1 cellular context compared by ENCODE assay signal in genomic region chr19:12956446-12957388, GRCh38.
TF ChIP-seq lines count a peak whose summit lies in the region.

GADD45GIP1 (minus strand) TSS chr19:12957223; CDS start chr19:12957212, 11 bp downstream.

TF ChIP-seq in K562, 482 proteins besides CTCF, POLR2A, EP300 and RAD21 (continued from another document and continues in another):
- TF ChIP-seq ZNF407 (IDR thresholded peaks at IDR 0.05; ENCODE audit: low read depth) (no peak), ELF4 (CRISPR knock-in tag; IDR thresholded peaks at IDR 0.05) (no peak), PCBP2 (IDR thresholded peaks at IDR 0.05; ENCODE audit: low read depth, low read length, poor library complexity, severe bottlenecking) (no peak), CC2D1A (IDR thresholded peaks at IDR 0.05) (no peak), HDAC2 (IDR thresholded peaks at IDR 0.05) (no peak), ZNF146 (CRISPR knock-in tag; IDR thresholded peaks at IDR 0.05; ENCODE audit: unreplicated experiment) (no peak), RBBP5 (IDR thresholded peaks at IDR 0.05; ENCODE audit: borderline replicate concordance, insufficient read depth, low read length, poor library complexity, severe bottlenecking) (peak; percentile 97), ZC3H8 (IDR thresholded peaks at IDR 0.05) (no peak), ZNF197 (CRISPR knock-in tag; IDR thresholded peaks at IDR 0.05; ENCODE audit: low read depth) (no peak), NFXL1 (CRISPR knock-in tag; IDR thresholded peaks at IDR 0.05) (no peak), HDAC8 (tag; IDR thresholded peaks at IDR 0.05) (no peak), SOX6 (IDR thresholded peaks at IDR 0.05) (no peak), DNMT1 (IDR thresholded peaks at IDR 0.05) (no peak), ID3 (CRISPR knock-in tag; IDR thresholded peaks at IDR 0.05) (no peak), ID3 (tag; IDR thresholded peaks at IDR 0.05) (peak; percentile 70), THRA (IDR thresholded peaks at IDR 0.05) (no peak), HBP1 (CRISPR knock-in tag; IDR thresholded peaks at IDR 0.05) (no peak), HMGN3 (IDR thresholded peaks at IDR 0.05; ENCODE audit: borderline replicate concordance, extremely low read depth, insufficient read length, low read depth, low read length) (peak; percentile 80), CBX3 (IDR thresholded peaks at IDR 0.05; ENCODE audit: borderline replicate concordance in 1 of 2, low read length in 2 of 2) (no peak), MAFK (IDR thresholded peaks at IDR 0.05; ENCODE audit: low read length) (no peak), STAG1 (CRISPR knock-in tag; IDR thresholded peaks at IDR 0.05; ENCODE audit: borderline replicate concordance) (0 out of 2 replicates have a peak, but pooled peaks have one; percentile 11), PBX2 (CRISPR knock-in tag; IDR thresholded peaks at IDR 0.05; ENCODE audit: low read depth) (no peak), PBX2 (tag; conservative IDR thresholded peaks at IDR 0.05; ENCODE audit: low read depth) (no peak), ZNF232 (CRISPR knock-in tag; IDR thresholded peaks at IDR 0.05) (no peak), ZNF253 (CRISPR knock-in tag; conservative IDR thresholded peaks at IDR 0.05) (no peak), ELF2 (CRISPR knock-in tag; IDR thresholded peaks at IDR 0.05) (no peak), JUNB (CRISPR knock-in tag; conservative IDR thresholded peaks at IDR 0.05) (no peak), SAP30 (IDR thresholded peaks at IDR 0.05; ENCODE audit: borderline replicate concordance, insufficient read depth, low read depth, low read length, poor library complexity, severe bottlenecking) (peak; percentile 95), SIRT6 (IDR thresholded peaks at IDR 0.05; ENCODE audit: low read depth, low read length) (no peak), MCM5 (IDR thresholded peaks at IDR 0.05; ENCODE audit: low read depth) (no peak), CGGBP1 (CRISPR knock-in tag; IDR thresholded peaks at IDR 0.05) (no peak), FOXA1 (IDR thresholded peaks at IDR 0.05; ENCODE audit: borderline replicate concordance) (no peak), GTF2B (IDR thresholded peaks at IDR 0.05; ENCODE audit: extremely low read depth, insufficient read length) (no peak), ZNF583 (CRISPR knock-in tag; IDR thresholded peaks at IDR 0.05) (no peak), CHAMP1 (IDR thresholded peaks at IDR 0.05) (no peak), SETDB1 (IDR thresholded peaks at IDR 0.05; ENCODE audit: low read length) (no peak), YBX1 (IDR thresholded peaks at IDR 0.05) (no peak), BMI1 (IDR thresholded peaks at IDR 0.05; ENCODE audit: low read length) (no peak), ZBTB43 (CRISPR knock-in tag; IDR thresholded peaks at IDR 0.05) (no peak), TFE3 (CRISPR knock-in tag; IDR thresholded peaks at IDR 0.05) (no peak), HSF4 (CRISPR knock-in tag; IDR thresholded peaks at IDR 0.05; ENCODE audit: borderline replicate concordance) (no peak), HLTF (IDR thresholded peaks at IDR 0.05) (no peak), ZNF174 (CRISPR knock-in tag; IDR thresholded peaks at IDR 0.05) (no peak), NCOA1 (IDR thresholded peaks at IDR 0.05; ENCODE audit: low read depth) (no peak), MBD2 (IDR thresholded peaks at IDR 0.05; ENCODE audit: borderline replicate concordance, low read depth) (no peak)
